21 cellular contexts compared by ENCODE assay signal in the genomic region with DNA sequence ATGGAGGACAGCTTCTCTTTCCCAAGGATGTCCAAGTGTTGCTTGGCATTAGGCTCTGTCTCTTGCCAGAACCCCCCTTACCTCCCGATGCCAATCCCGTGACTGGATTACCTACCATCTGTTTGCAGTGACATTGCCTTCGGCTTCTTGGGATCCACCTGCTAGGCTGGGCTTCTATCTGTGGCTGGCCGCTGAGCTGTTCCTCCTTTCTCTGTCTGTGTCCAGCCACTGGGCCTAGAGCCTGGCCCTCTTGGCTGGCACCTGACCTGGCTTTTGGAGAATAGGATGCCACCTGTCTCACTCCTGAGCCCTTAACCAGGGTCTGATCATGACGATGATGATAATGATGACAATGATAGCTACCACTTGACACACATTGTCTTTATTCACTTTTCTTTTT. TPM values are rescaled to one million over a fixed set of nuclear protein-coding genes. Genes with fewer than 3 reads are reported as not detected.
DNase-seq lines count a peak whose midpoint lies in the region; ATAC-seq and TF ChIP-seq lines count a peak whose summit lies in the region.
"Had no signal": no experiment of that assay in that cellular context is flagged by ENCODE, and none has a peak within 500 bp of the region (broad histone marks: within the 10 kb centered on the region; RNA-seq: fewer than 3 reads in every experiment).

No MANE protein-coding gene starts in this region.

- no peaks in the 10 kb centered on the region for H3K36me3 ChIP-seq in stomach
- H3K36me3 ChIP-seq: BE2C; BLaER1 treated with 17β-estradiol and CSF1 and Interleukin-3, amounts not matched to agents 10 nM and 100 nM had no signal

- intact Hi-C loops in stomach (cut with DNase I; ENCODE audit: low total_unique reads), result no loop called here

- no peak overlapping the region for H3K27ac ChIP-seq in stomach
- H3K27ac ChIP-seq: 22Rv1; BLaER1 treated with 17β-estradiol and CSF1 and Interleukin-3, amounts not matched to agents 10 nM and 100 nM; GM23248 had no signal

- TF ChIP-seq CTCF in stomach (IDR thresholded peaks at IDR 0.05), result no peak

- ATAC-seq in HG02763 (IDR thresholded peaks at IDR 0.05; ENCODE audit: unreplicated experiment), result no peak

- no peaks in the 10 kb centered on the region for H3K4me1 ChIP-seq in stomach
- H3K4me1 ChIP-seq: BE2C; BLaER1 treated with 17β-estradiol and CSF1 and Interleukin-3, amounts not matched to agents 10 nM and 100 nM had no signal

- no peak for TF ChIP-seq POLR2A in stomach (IDR thresholded peaks at IDR 0.05)

- no peak overlapping the region for H3K4me3 ChIP-seq in stomach
- H3K4me3 ChIP-seq: BLaER1 treated with 17β-estradiol and CSF1 and Interleukin-3, amounts not matched to agents 10 nM and 100 nM; GM23248 had no signal

- TF ChIP-seq EP300 in stomach (IDR thresholded peaks at IDR 0.05), result no peak

- H3K9me3 ChIP-seq in stomach, result no peaks in the 10 kb centered on the region
- H3K9me3 ChIP-seq: BE2C; BLaER1 treated with 17β-estradiol and CSF1 and Interleukin-3, amounts not matched to agents 10 nM and 100 nM had no signal

- DNase-seq in NCI-H82 (lab: John Stamatoyannopoulos, UW) (peak; percentile 48), NCI-H82 treated with DMSO at 0.1 percent for 48 hours (lab: John Stamatoyannopoulos, UW; ENCODE audit: unreplicated experiment) (no peak), ecto neural progenitor cell (ENCODE audit: low spot score) (peak; percentile 15), stomach (peak; percentile 8), NOMO-1 (lab: John Stamatoyannopoulos, UW; ENCODE audit: unreplicated experiment in 2 of 2) (no peak), Ammon's horn (ENCODE audit: low spot score) (no peak)
- DNase-seq: BE2C; CD4-positive, alpha-beta T cell; CD8-positive, alpha-beta memory T cell; DMS 273 treated with DMSO at 0.1 percent for 48 hours; DMS53; DMS79 treated with DMSO at 0.1 percent for 48 hours; GM23248; H7; HCEC 1CT had no signal

- H3K27me3 ChIP-seq in stomach, result peaks cover 0 to 26% (median 5%) of the 10 kb centered on the region in 3 donors
- H3K27me3 ChIP-seq: BLaER1 treated with 17β-estradiol and CSF1 and Interleukin-3, amounts not matched to agents 10 nM and 100 nM had no signal

- WGBS in stomach, 5 donors, result 90 to 96% (median 96%) methylated on average over 5 of the region's 5 CpGs

RNA-seq across cellular contexts. Expression of a gene that starts 41.6 kb away (rescaled TPM):
- total RNA-seq in stomach, result 1 to 10 TPM in 3 of 5 donors, under 1 TPM in 2; under 0.01 to 2.8 (median 1.8) TPM
- 1 to 10 TPM in 2 of 3 donors, under 1 TPM in 1; 0.56 to 2.0 (median 1.2) TPM for polyA plus RNA-seq in stomach
- total RNA-seq: CD4-positive, alpha-beta T cell; CD8-positive, alpha-beta memory T cell; Daoy had no signal
- polyA plus RNA-seq: AG04450, CD14-positive monocyte, GM23248 had no signal

Comparison
In these comparisons a context has a peak if more than half of its experiments do, and no peak if none do; other contexts are left out.
1. DNase-seq: peak in NCI-H82 (single experiment), ecto neural progenitor cell (single experiment) and stomach (single experiment); none in NCI-H82 treated with DMSO at 0.1 percent for 48 hours (single experiment), NOMO-1 (0 of 2) and Ammon's horn (single experiment).